ENCODE assay signal across 1 cellular context in genomic region chr20:24392612-24393011, GRCh38.
TF ChIP-seq lines count a peak whose summit lies in the region.

No MANE protein-coding gene starts in this region.

TF ChIP-seq in K562, 482 proteins besides CTCF, POLR2A, EP300 and RAD21:
- TF ChIP-seq EHMT2 (IDR thresholded peaks at IDR 0.05) (no peak), ADNP (tag; IDR thresholded peaks at IDR 0.05) (no peak), SPI1 (IDR thresholded peaks at IDR 0.05; ENCODE audit: borderline replicate concordance, low read depth, low read length) (peak; percentile 83), TCF7 (IDR thresholded peaks at IDR 0.05; ENCODE audit: borderline replicate concordance) (no peak), ZNF696 (CRISPR knock-in tag; conservative IDR thresholded peaks at IDR 0.05) (no peak), ZNF507 (tag; conservative IDR thresholded peaks at IDR 0.05) (no peak), NCOR1 (IDR thresholded peaks at IDR 0.05) (no peak)
